12 cellular contexts compared by ENCODE assay signal in the genomic region with DNA sequence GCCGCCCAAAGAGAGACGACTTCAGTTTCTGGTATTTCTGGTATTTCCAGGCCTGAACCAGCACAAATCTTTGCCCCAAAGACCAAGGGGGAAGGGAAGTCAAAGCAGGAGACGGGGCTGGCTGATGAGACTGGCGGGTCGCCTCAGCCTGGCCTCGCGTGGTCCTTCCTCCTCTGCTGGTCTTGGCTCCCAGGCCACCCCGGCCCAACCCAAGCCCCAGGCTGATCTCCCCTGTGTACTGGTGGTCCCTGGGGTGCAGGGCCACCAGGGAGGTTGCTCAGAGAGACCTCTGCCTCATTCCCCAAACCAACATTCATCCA. TPM values are rescaled to one million over a fixed set of nuclear protein-coding genes. Genes with fewer than 3 reads are reported as not detected.
DNase-seq lines count a peak whose midpoint lies in the region; ATAC-seq, FAIRE-seq and TF ChIP-seq lines count a peak whose summit lies in the region.
"Had no signal": no experiment of that assay in that cellular context is flagged by ENCODE, and none has a peak within 500 bp of the region (broad histone marks: within the 10 kb centered on the region; RNA-seq: fewer than 3 reads in every experiment).

No MANE protein-coding gene starts in this region.

- H3K4me1 Mint-ChIP-seq in activated T-helper 1 cell treated with anti-CD3 and anti-CD28 coated beads, Interleukin-12 subunit alpha, Interleukin-12 subunit beta, Interleukin-2, Interleukin-4 antibody, amounts not matched to agents 30 ng/mL and 10 ng/mL and 1 ng/mL, durations not matched to agents 14 hours and 24 hours and 36 hours (ENCODE audit: low read depth) = no peaks in the 10 kb centered on the region

- no peaks in the 10 kb centered on the region for H3K9me3 ChIP-seq in mesodermal cell (ENCODE audit: control insufficient read depth, low read length)
- H3K9me3 ChIP-seq in upper lobe of right lung = no peaks in the 10 kb centered on the region

- H3K27me3 ChIP-seq in H7 (ENCODE audit: control insufficient read depth, insufficient read depth, low read length) (no peaks in the 10 kb centered on the region), upper lobe of right lung (no peaks in the 10 kb centered on the region)

- H3K4me1 ChIP-seq in mesodermal cell (ENCODE audit: control insufficient read depth, insufficient read depth, low read length, poor library complexity, severe bottlenecking) (peaks cover 27% of the 10 kb centered on the region), upper lobe of right lung (no peaks in the 10 kb centered on the region)

- no peaks in the 10 kb centered on the region for H3K27me3 Mint-ChIP-seq in activated T-helper 1 cell treated with anti-CD3 and anti-CD28 coated beads, Interleukin-12 subunit alpha, Interleukin-12 subunit beta, Interleukin-2, Interleukin-4 antibody, amounts not matched to agents 30 ng/mL and 10 ng/mL and 1 ng/mL, durations not matched to agents 14 hours and 24 hours and 36 hours (ENCODE audit: insufficient read depth)

- H3K36me3 ChIP-seq in H7 (replicated peaks; ENCODE audit: control insufficient read depth, insufficient read depth, low read length) (no peaks in the 10 kb centered on the region), mesodermal cell (ENCODE audit: control insufficient read depth, insufficient read depth, low read length) (peaks cover 29% of the 10 kb centered on the region), upper lobe of right lung (peaks cover 8% of the 10 kb centered on the region)

- H3K36me3 Mint-ChIP-seq in activated T-helper 1 cell treated with anti-CD3 and anti-CD28 coated beads, Interleukin-12 subunit alpha, Interleukin-12 subunit beta, Interleukin-2, Interleukin-4 antibody, amounts not matched to agents 30 ng/mL and 10 ng/mL and 1 ng/mL, durations not matched to agents 14 hours and 24 hours and 36 hours (ENCODE audit: low read depth) = peaks cover 7% of the 10 kb centered on the region

- no peak for TF ChIP-seq CTCF in upper lobe of right lung (IDR thresholded peaks at IDR 0.05)

- 78 to 93% methylated on average over 3 to 5 of the region's 8 CpGs for WGBS in mesodermal cell (ENCODE audit: insufficient coverage in 2 of 2), 2 experiments

- DNase-seq in H7 (peak; percentile 64), upper lobe of right lung (peak; percentile 60), RCC 7860 (ENCODE audit: low spot score) (no peak), kidney glomerular epithelial cell (lab: John Stamatoyannopoulos, UW) (no peak)
- DNase-seq in activated T-helper 1 cell treated with anti-CD3 and anti-CD28 coated beads, Interleukin-12 subunit alpha, Interleukin-12 subunit beta, Interleukin-2, Interleukin-4 antibody, amounts not matched to agents 30 ng/mL and 10 ng/mL and 1 ng/mL, durations not matched to agents 14 hours and 24 hours and 36 hours (ENCODE audit: low spot score) = no peak
- DNase-seq: NCI-H226, NCI-H526, OCI-M1 had no signal

- H3K4me3 ChIP-seq in H7 (ENCODE audit: insufficient read depth, low read depth, low read length) (no peak overlapping the region), mesodermal cell (ENCODE audit: extremely low read depth, insufficient read depth, low read length, poor library complexity, severe bottlenecking) (no peak overlapping the region), upper lobe of right lung (no peak overlapping the region)

- intact Hi-C loops in upper lobe of right lung (cut with DNase I) = no loop called here
- intact Hi-C loops in activated T-helper 1 cell treated with anti-CD3 and anti-CD28 coated beads, Interleukin-12 subunit alpha, Interleukin-12 subunit beta, Interleukin-2, Interleukin-4 antibody, amounts not matched to agents 30 ng/mL and 10 ng/mL and 1 ng/mL, durations not matched to agents 14 hours and 24 hours and 36 hours (cut with micrococcal nuclease) = no loop called here

- no peak for FAIRE-seq in RCC 7860 (lab: Jason Lieb, UNC)

- no peak overlapping the region for H3K4me3 Mint-ChIP-seq in activated T-helper 1 cell treated with anti-CD3 and anti-CD28 coated beads, Interleukin-12 subunit alpha, Interleukin-12 subunit beta, Interleukin-2, Interleukin-4 antibody, amounts not matched to agents 30 ng/mL and 10 ng/mL and 1 ng/mL, durations not matched to agents 14 hours and 24 hours and 36 hours

- peak; percentile 13 for ATAC-seq in esophagus mucosa
- no peak for ATAC-seq in upper lobe of right lung
- ATAC-seq: HCT116 had no signal

- H3K27ac Mint-ChIP-seq in activated T-helper 1 cell treated with anti-CD3 and anti-CD28 coated beads, Interleukin-12 subunit alpha, Interleukin-12 subunit beta, Interleukin-2, Interleukin-4 antibody, amounts not matched to agents 30 ng/mL and 10 ng/mL and 1 ng/mL, durations not matched to agents 14 hours and 24 hours and 36 hours = no peak overlapping the region

- no peaks in the 10 kb centered on the region for H3K9me3 Mint-ChIP-seq in activated T-helper 1 cell treated with anti-CD3 and anti-CD28 coated beads, Interleukin-12 subunit alpha, Interleukin-12 subunit beta, Interleukin-2, Interleukin-4 antibody, amounts not matched to agents 30 ng/mL and 10 ng/mL and 1 ng/mL, durations not matched to agents 14 hours and 24 hours and 36 hours

- H3K27ac ChIP-seq in mesodermal cell (ENCODE audit: low read depth, low read length, severe bottlenecking) (peak overlapping the region; percentile 41), upper lobe of right lung (no peak overlapping the region)

RNA-seq across cellular contexts. Expression of gene WNT4, which starts 19.9 kb away (rescaled TPM):
- 0.33 and 0.94 TPM in 2 replicates for total RNA-seq in H7 (2014; rRNA removed; shearing (Covaris generic))
- total RNA-seq in esophagus mucosa (7.7 TPM), upper lobe of right lung (1.8 TPM)
- polyA plus RNA-seq in mesodermal cell (2013, experiment 1 of 2) = 0.48 TPM
- polyA plus RNA-seq in mesodermal cell (2013, experiment 2 of 2) = 0.20 TPM
- not detected in 2 replicates for total RNA-seq in activated T-helper 1 cell treated with anti-CD3 and anti-CD28 coated beads, Interleukin-12 subunit alpha, Interleukin-12 subunit beta, Interleukin-2, Interleukin-4 antibody, amounts not matched to agents 30 ng/mL and 10 ng/mL and 1 ng/mL, durations not matched to agents 14 hours and 24 hours and 36 hours
- polyA plus RNA-seq: AG04450 had no signal

Comparison
In these comparisons a context has a peak if more than half of its experiments do, and no peak if none do; other contexts are left out.
1. DNase-seq: peak in H7 (single experiment) and upper lobe of right lung (single experiment); none in activated T-helper 1 cell treated with anti-CD3 and anti-CD28 coated beads, Interleukin-12 subunit alpha, Interleukin-12 subunit beta, Interleukin-2, Interleukin-4 antibody, amounts not matched to agents 30 ng/mL and 10 ng/mL and 1 ng/mL, durations not matched to agents 14 hours and 24 hours and 36 hours (single experiment), RCC 7860 (single experiment) and kidney glomerular epithelial cell (single experiment).